ENCODE assay signal across 1 cellular context in the genomic region with DNA sequence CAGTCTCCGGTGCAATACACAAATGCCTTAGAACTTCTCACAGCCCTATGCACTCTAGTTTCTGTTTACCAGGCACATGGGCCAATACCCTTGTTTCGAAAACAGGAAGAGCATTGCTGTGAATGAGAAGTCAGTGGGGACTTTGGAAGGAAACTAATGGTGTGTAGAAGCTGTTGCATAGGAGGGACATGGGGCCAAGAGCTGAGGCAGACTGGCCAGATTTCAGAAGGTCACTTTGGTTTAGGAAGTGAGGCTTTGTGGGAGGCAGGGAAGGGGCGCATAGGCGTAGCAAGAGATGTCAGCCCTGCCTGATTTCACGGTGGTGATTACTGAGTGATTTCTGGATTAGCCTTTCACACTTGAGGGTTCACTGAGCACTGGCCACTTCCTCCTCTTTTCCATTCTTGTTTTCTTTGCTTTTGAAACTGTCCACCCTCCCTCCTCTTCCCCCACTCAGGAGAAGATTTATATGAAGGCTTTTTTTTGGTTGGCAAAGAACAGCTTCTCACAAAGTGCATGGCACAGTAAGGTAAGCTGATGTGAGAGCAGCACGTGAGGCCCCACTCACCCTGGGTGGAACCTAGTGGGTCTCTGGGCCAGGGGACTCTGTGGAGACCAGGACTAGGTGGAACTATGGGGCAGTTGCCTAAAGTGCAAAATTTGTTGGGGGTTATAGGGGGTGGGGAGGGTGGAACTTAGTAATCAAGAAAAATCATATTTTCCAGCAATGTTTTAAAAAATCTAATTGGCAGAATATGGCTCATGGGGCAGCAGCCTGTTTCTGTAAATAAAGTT.
A peak's percentile ranks its signal among the peaks of the same experiment; 100 is the strongest.
TF ChIP-seq lines count a peak whose summit lies in the region.

No MANE protein-coding gene starts in this region.

TF ChIP-seq in GM12878, 131 proteins besides CTCF, POLR2A, EP300 and RAD21 (continued from another document and continues in another):
- no peak for TF ChIP-seq ZNF207 (IDR thresholded peaks at IDR 0.05; ENCODE audit: borderline replicate concordance)
- TF ChIP-seq SUPT20H (IDR thresholded peaks at IDR 0.05; ENCODE audit: borderline replicate concordance, control insufficient read depth, low read depth, low read length): no peak
- peak; percentile 77 for TF ChIP-seq CREM (IDR thresholded peaks at IDR 0.05; ENCODE audit: low read depth)
- no peak for TF ChIP-seq RAD51 (IDR thresholded peaks at IDR 0.05)
- no peak for TF ChIP-seq ZNF274 (IDR thresholded peaks at IDR 0.05; ENCODE audit: insufficient read depth, insufficient read length)
- peak; percentile 17; the same call in 1 of the 2 replicates for TF ChIP-seq YY1 (IDR thresholded peaks at IDR 0.05; ENCODE audit: low read depth, low read length)
- peak; percentile 77; the same call in 1 of the 2 replicates for TF ChIP-seq ZBED1 (IDR thresholded peaks at IDR 0.05; ENCODE audit: borderline replicate concordance)
- peak; percentile 95 for TF ChIP-seq DPF2 (IDR thresholded peaks at IDR 0.05)
- TF ChIP-seq SIX5 (IDR thresholded peaks at IDR 0.05; ENCODE audit: low read depth, low read length, severe bottlenecking): no peak
- TF ChIP-seq, protein P1, sequence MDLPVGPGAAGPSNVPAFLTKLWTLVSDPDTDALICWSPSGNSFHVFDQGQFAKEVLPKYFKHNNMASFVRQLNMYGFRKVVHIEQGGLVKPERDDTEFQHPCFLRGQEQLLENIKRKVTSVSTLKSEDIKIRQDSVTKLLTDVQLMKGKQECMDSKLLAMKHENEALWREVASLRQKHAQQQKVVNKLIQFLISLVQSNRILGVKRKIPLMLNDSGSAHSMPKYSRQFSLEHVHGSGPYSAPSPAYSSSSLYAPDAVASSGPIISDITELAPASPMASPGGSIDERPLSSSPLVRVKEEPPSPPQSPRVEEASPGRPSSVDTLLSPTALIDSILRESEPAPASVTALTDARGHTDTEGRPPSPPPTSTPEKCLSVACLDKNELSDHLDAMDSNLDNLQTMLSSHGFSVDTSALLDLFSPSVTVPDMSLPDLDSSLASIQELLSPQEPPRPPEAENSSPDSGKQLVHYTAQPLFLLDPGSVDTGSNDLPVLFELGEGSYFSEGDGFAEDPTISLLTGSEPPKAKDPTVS (IDR thresholded peaks at IDR 0.05; ENCODE audit: low read depth, low read length): no peak
- TF ChIP-seq CEBPB (IDR thresholded peaks at IDR 0.05; ENCODE audit: borderline replicate concordance in 1 of 2, low read depth in 2 of 2, low read length in 2 of 2): no peak
- no peak for TF ChIP-seq NR2C1 (IDR thresholded peaks at IDR 0.05)
- TF ChIP-seq SUZ12 (IDR thresholded peaks at IDR 0.05; ENCODE audit: unreplicated experiment): no peak
- peak; percentile 54; the same call in 1 of the 2 replicates for TF ChIP-seq GABPA (IDR thresholded peaks at IDR 0.05; ENCODE audit: low read depth)
- no peak for TF ChIP-seq SMC3 (IDR thresholded peaks at IDR 0.05; ENCODE audit: borderline replicate concordance, low read length)
- TF ChIP-seq TCF3 (IDR thresholded peaks at IDR 0.05; ENCODE audit: borderline replicate concordance, insufficient read depth, low read depth, low read length): peak; percentile 71; the same call in 1 of the 2 replicates
- no peak for TF ChIP-seq TCF7 (IDR thresholded peaks at IDR 0.05; ENCODE audit: borderline replicate concordance)
- peak; percentile 84; the same call in 1 of the 2 replicates for TF ChIP-seq MTA3 (IDR thresholded peaks at IDR 0.05; ENCODE audit: borderline replicate concordance, low read length)
- no peak for TF ChIP-seq BRCA1 (IDR thresholded peaks at IDR 0.05; ENCODE audit: low read depth, low read length)
- TF ChIP-seq, protein P2, sequence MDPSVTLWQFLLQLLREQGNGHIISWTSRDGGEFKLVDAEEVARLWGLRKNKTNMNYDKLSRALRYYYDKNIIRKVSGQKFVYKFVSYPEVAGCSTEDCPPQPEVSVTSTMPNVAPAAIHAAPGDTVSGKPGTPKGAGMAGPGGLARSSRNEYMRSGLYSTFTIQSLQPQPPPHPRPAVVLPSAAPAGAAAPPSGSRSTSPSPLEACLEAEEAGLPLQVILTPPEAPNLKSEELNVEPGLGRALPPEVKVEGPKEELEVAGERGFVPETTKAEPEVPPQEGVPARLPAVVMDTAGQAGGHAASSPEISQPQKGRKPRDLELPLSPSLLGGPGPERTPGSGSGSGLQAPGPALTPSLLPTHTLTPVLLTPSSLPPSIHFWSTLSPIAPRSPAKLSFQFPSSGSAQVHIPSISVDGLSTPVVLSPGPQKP (IDR thresholded peaks at IDR 0.05; ENCODE audit: low read depth, low read length): no peak
- peak; percentile 53; the same call in 1 of the 2 replicates for TF ChIP-seq POLR2AphosphoS5 (IDR thresholded peaks at IDR 0.05; ENCODE audit: low read length)
- TF ChIP-seq ZNF217 (IDR thresholded peaks at IDR 0.05): peak; percentile 89; the same call in 1 of the 2 replicates
- TF ChIP-seq, protein P3, sequence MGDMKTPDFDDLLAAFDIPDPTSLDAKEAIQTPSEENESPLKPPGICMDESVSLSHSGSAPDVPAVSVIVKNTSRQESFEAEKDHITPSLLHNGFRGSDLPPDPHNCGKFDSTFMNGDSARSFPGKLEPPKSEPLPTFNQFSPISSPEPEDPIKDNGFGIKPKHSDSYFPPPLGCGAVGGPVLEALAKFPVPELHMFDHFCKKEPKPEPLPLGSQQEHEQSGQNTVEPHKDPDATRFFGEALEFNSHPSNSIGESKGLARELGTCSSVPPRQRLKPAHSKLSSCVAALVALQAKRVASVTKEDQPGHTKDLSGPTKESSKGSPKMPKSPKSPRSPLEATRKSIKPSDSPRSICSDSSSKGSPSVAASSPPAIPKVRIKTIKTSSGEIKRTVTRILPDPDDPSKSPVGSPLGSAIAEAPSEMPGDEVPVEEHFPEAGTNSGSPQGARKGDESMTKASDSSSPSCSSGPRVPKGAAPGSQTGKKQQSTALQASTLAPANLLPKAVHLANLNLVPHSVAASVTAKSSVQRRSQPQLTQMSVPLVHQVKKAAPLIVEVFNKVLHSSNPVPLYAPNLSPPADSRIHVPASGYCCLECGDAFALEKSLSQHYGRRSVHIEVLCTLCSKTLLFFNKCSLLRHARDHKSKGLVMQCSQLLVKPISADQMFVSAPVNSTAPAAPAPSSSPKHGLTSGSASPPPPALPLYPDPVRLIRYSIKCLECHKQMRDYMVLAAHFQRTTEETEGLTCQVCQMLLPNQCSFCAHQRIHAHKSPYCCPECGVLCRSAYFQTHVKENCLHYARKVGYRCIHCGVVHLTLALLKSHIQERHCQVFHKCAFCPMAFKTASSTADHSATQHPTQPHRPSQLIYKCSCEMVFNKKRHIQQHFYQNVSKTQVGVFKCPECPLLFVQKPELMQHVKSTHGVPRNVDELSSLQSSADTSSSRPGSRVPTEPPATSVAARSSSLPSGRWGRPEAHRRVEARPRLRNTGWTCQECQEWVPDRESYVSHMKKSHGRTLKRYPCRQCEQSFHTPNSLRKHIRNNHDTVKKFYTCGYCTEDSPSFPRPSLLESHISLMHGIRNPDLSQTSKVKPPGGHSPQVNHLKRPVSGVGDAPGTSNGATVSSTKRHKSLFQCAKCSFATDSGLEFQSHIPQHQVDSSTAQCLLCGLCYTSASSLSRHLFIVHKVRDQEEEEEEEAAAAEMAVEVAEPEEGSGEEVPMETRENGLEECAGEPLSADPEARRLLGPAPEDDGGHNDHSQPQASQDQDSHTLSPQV (IDR thresholded peaks at IDR 0.05): no peak
- TF ChIP-seq KLF5 (IDR thresholded peaks at IDR 0.05; ENCODE audit: partially characterized antibody): no peak
- TF ChIP-seq MEF2A (IDR thresholded peaks at IDR 0.05; ENCODE audit: insufficient read depth, low read depth, low read length): peak; percentile 67
- TF ChIP-seq KDM1A (IDR thresholded peaks at IDR 0.05; ENCODE audit: borderline replicate concordance): no peak
- TF ChIP-seq, protein P4, sequence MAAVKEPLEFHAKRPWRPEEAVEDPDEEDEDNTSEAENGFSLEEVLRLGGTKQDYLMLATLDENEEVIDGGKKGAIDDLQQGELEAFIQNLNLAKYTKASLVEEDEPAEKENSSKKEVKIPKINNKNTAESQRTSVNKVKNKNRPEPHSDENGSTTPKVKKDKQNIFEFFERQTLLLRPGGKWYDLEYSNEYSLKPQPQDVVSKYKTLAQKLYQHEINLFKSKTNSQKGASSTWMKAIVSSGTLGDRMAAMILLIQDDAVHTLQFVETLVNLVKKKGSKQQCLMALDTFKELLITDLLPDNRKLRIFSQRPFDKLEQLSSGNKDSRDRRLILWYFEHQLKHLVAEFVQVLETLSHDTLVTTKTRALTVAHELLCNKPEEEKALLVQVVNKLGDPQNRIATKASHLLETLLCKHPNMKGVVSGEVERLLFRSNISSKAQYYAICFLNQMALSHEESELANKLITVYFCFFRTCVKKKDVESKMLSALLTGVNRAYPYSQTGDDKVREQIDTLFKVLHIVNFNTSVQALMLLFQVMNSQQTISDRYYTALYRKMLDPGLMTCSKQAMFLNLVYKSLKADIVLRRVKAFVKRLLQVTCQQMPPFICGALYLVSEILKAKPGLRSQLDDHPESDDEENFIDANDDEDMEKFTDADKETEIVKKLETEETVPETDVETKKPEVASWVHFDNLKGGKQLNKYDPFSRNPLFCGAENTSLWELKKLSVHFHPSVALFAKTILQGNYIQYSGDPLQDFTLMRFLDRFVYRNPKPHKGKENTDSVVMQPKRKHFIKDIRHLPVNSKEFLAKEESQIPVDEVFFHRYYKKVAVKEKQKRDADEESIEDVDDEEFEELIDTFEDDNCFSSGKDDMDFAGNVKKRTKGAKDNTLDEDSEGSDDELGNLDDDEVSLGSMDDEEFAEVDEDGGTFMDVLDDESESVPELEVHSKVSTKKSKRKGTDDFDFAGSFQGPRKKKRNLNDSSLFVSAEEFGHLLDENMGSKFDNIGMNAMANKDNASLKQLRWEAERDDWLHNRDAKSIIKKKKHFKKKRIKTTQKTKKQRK (IDR thresholded peaks at IDR 0.05; ENCODE audit: low read depth, low read length): no peak
- TF ChIP-seq, protein P5, sequence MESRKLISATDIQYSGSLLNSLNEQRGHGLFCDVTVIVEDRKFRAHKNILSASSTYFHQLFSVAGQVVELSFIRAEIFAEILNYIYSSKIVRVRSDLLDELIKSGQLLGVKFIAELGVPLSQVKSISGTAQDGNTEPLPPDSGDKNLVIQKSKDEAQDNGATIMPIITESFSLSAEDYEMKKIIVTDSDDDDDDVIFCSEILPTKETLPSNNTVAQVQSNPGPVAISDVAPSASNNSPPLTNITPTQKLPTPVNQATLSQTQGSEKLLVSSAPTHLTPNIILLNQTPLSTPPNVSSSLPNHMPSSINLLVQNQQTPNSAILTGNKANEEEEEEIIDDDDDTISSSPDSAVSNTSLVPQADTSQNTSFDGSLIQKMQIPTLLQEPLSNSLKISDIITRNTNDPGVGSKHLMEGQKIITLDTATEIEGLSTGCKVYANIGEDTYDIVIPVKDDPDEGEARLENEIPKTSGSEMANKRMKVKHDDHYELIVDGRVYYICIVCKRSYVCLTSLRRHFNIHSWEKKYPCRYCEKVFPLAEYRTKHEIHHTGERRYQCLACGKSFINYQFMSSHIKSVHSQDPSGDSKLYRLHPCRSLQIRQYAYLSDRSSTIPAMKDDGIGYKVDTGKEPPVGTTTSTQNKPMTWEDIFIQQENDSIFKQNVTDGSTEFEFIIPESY (IDR thresholded peaks at IDR 0.05): no peak
- TF ChIP-seq, protein P6, sequence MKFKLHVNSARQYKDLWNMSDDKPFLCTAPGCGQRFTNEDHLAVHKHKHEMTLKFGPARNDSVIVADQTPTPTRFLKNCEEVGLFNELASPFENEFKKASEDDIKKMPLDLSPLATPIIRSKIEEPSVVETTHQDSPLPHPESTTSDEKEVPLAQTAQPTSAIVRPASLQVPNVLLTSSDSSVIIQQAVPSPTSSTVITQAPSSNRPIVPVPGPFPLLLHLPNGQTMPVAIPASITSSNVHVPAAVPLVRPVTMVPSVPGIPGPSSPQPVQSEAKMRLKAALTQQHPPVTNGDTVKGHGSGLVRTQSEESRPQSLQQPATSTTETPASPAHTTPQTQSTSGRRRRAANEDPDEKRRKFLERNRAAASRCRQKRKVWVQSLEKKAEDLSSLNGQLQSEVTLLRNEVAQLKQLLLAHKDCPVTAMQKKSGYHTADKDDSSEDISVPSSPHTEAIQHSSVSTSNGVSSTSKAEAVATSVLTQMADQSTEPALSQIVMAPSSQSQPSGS (IDR thresholded peaks at IDR 0.05; ENCODE audit: low read length): peak; percentile 92
- TF ChIP-seq BACH1 (IDR thresholded peaks at IDR 0.05; ENCODE audit: borderline replicate concordance): no peak
- TF ChIP-seq, protein P7, sequence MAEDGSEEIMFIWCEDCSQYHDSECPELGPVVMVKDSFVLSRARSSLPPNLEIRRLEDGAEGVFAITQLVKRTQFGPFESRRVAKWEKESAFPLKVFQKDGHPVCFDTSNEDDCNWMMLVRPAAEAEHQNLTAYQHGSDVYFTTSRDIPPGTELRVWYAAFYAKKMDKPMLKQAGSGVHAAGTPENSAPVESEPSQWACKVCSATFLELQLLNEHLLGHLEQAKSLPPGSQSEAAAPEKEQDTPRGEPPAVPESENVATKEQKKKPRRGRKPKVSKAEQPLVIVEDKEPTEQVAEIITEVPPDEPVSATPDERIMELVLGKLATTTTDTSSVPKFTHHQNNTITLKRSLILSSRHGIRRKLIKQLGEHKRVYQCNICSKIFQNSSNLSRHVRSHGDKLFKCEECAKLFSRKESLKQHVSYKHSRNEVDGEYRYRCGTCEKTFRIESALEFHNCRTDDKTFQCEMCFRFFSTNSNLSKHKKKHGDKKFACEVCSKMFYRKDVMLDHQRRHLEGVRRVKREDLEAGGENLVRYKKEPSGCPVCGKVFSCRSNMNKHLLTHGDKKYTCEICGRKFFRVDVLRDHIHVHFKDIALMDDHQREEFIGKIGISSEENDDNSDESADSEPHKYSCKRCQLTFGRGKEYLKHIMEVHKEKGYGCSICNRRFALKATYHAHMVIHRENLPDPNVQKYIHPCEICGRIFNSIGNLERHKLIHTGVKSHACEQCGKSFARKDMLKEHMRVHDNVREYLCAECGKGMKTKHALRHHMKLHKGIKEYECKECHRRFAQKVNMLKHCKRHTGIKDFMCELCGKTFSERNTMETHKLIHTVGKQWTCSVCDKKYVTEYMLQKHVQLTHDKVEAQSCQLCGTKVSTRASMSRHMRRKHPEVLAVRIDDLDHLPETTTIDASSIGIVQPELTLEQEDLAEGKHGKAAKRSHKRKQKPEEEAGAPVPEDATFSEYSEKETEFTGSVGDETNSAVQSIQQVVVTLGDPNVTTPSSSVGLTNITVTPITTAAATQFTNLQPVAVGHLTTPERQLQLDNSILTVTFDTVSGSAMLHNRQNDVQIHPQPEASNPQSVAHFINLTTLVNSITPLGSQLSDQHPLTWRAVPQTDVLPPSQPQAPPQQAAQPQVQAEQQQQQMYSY (CRISPR knock-in tag; IDR thresholded peaks at IDR 0.05): no peak
- TF ChIP-seq PAX8 (IDR thresholded peaks at IDR 0.05): no peak
- TF ChIP-seq, protein P8, sequence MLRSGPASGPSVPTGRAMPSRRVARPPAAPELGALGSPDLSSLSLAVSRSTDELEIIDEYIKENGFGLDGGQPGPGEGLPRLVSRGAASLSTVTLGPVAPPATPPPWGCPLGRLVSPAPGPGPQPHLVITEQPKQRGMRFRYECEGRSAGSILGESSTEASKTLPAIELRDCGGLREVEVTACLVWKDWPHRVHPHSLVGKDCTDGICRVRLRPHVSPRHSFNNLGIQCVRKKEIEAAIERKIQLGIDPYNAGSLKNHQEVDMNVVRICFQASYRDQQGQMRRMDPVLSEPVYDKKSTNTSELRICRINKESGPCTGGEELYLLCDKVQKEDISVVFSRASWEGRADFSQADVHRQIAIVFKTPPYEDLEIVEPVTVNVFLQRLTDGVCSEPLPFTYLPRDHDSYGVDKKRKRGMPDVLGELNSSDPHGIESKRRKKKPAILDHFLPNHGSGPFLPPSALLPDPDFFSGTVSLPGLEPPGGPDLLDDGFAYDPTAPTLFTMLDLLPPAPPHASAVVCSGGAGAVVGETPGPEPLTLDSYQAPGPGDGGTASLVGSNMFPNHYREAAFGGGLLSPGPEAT (IDR thresholded peaks at IDR 0.05; ENCODE audit: low read depth): peak; percentile 69
